ENCODE assay signal across 8 cellular contexts in the genomic region with DNA sequence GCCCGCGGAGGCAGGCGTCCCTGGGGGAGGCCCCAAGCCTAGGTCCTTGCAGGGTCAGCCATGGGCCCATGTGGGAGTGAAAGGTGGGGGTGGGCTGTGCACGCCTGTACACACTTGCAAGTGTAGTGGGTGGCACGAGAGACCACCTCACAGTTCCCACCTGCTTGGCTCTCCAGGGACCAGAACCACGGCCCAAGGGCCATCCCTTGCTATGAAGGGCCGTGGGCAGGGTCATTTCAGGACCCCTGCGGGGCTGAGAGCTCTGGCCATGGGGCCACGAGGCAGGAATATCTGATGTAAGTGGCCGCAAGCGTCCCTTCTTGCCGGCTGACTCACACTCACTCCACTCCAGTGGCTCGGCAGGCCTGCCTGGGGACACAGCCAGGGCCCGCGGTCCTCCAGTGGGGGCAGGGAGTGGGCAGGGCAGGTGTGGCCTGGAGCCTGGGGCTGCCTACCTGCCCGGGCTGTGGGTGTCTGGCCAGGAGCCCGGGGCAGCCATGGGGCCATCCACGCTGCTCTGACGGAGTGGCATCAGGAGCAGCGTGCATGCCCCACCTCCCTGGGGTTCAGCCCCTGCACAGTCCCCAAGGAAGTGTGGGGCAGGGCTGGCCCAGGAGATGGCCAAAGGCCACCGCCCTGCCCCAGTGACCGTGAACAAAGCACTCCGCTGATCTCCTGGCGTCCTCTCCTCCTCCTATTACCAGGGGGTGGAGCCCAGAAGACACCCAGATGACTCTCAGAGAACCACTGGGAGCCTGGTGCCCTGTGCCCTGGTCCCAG. TPM values are rescaled to one million over a fixed set of nuclear protein-coding genes. Genes with fewer than 3 reads are reported as not detected.
DNase-seq lines count a peak whose midpoint lies in the region; ATAC-seq and TF ChIP-seq lines count a peak whose summit lies in the region.

No MANE protein-coding gene starts in this region.

- H3K27ac Mint-ChIP-seq in stimulated activated naive CD8-positive, alpha-beta T cell treated with anti-CD3 and anti-CD28 coated beads, Interleukin-15, amount 100 ng/mL, for 72 hours, result peak overlapping the region; percentile 27 to 95

- H3K4me3 ChIP-seq in body of pancreas, result no peak overlapping the region

- peaks cover 77% of the 10 kb centered on the region for H3K4me1 Mint-ChIP-seq in stimulated activated naive CD8-positive, alpha-beta T cell treated with anti-CD3 and anti-CD28 coated beads, Interleukin-15, amount 100 ng/mL, for 72 hours

- 27 to 40% methylated on average over 8 to 23 of the region's 24 CpGs for WGBS in body of pancreas, 2 donors

- no peaks in the 10 kb centered on the region for H3K27me3 Mint-ChIP-seq in stimulated activated naive CD8-positive, alpha-beta T cell treated with anti-CD3 and anti-CD28 coated beads, Interleukin-15, amount 100 ng/mL, for 72 hours

- TF ChIP-seq POLR2A in body of pancreas (IDR thresholded peaks at IDR 0.05), result peak; percentile 58 to 69 (median 62)

- peak overlapping the region; percentile 96 to 100 (median 98) for H3K27ac ChIP-seq in body of pancreas

- H3K4me1 ChIP-seq in body of pancreas, result peaks cover 63% of the 10 kb centered on the region

- peak overlapping the region; percentile 89 to 98 for H3K4me3 Mint-ChIP-seq in stimulated activated naive CD8-positive, alpha-beta T cell treated with anti-CD3 and anti-CD28 coated beads, Interleukin-15, amount 100 ng/mL, for 72 hours

- H3K27me3 ChIP-seq in body of pancreas, result no peaks in the 10 kb centered on the region

- TF ChIP-seq CTCF in body of pancreas (IDR thresholded peaks at IDR 0.05), result no peak

- intact Hi-C loops in body of pancreas (cut with DNase I), result no loop called here

- no peaks in the 10 kb centered on the region for H3K36me3 ChIP-seq in body of pancreas (replicated peaks in 1 of 2; ENCODE audit: insufficient read depth in 1 of 2, low read depth in 2 of 2)

- peak; percentile 40 for ATAC-seq in body of pancreas
- ATAC-seq in stimulated activated naive CD8-positive, alpha-beta T cell treated with anti-CD3 and anti-CD28 coated beads, Interleukin-15, amount 100 ng/mL, for 72 hours, result no peak
- ATAC-seq in HG02938 (IDR thresholded peaks at IDR 0.05; ENCODE audit: unreplicated experiment), result no peak

- DNase-seq in GM03348 (ENCODE audit: low spot score) (peak; percentile 75), NCI-H526 treated with DMSO at 0.1 percent for 48 hours (lab: John Stamatoyannopoulos, UW) (peak; percentile 25), body of pancreas (peak; percentile 80 to 95 (median 88)), kidney glomerular epithelial cell (lab: John Stamatoyannopoulos, UW) (peak; percentile 72)
- DNase-seq in stimulated activated naive CD8-positive, alpha-beta T cell treated with anti-CD3 and anti-CD28 coated beads, Interleukin-15, amount 100 ng/mL, for 72 hours, result no peak
- no peak for DNase-seq in activated effector memory CD4-positive, alpha-beta T cell treated with Interleukin-2 at 50 U/mL for 16 hours
- no peak for DNase-seq in stimulated activated CD4-positive, alpha-beta T cell treated with anti-CD3 and anti-CD28 coated beads, Interleukin-2, amount 100 ng/mL, for 48 hours

- no peaks in the 10 kb centered on the region for H3K9me3 Mint-ChIP-seq in stimulated activated naive CD8-positive, alpha-beta T cell treated with anti-CD3 and anti-CD28 coated beads, Interleukin-15, amount 100 ng/mL, for 72 hours

- no peaks in the 10 kb centered on the region for H3K9me3 ChIP-seq in body of pancreas

RNA-seq across cellular contexts. Expression of a gene that starts 8.6 kb away (rescaled TPM):
- 100 to 1,000 TPM; 180 to 273 TPM for total RNA-seq in body of pancreas

RNA-seq across cellular contexts. Expression of a gene that starts 36.5 kb away (rescaled TPM):
- total RNA-seq in body of pancreas, result 10 to 100 TPM; 11.7 to 22.1 TPM

RNA-seq across cellular contexts. Expression of a gene that starts 37.1 kb away (rescaled TPM):
- total RNA-seq in body of pancreas, result 1 to 10 TPM; 3.4 to 4.0 TPM

RNA-seq across cellular contexts. Expression of a gene that starts 44.1 kb away (rescaled TPM):
- total RNA-seq in body of pancreas, result 10 to 100 TPM; 42.3 to 44.8 TPM

Comparison
In these comparisons a context has a peak if more than half of its experiments do, and no peak if none do; other contexts are left out.
1. DNase-seq: peak in GM03348 (single experiment), NCI-H526 treated with DMSO at 0.1 percent for 48 hours (single experiment), body of pancreas (4 of 4) and kidney glomerular epithelial cell (single experiment); none in stimulated activated naive CD8-positive, alpha-beta T cell treated with anti-CD3 and anti-CD28 coated beads, Interleukin-15, amount 100 ng/mL, for 72 hours (0 of 2), activated effector memory CD4-positive, alpha-beta T cell treated with Interleukin-2 at 50 U/mL for 16 hours (single experiment) and stimulated activated CD4-positive, alpha-beta T cell treated with anti-CD3 and anti-CD28 coated beads, Interleukin-2, amount 100 ng/mL, for 48 hours (0 of 2).